In genomic region chrX:53714580-53715335, GRCh38 we compare ENCODE assay signal across 8 cellular contexts. TPM values are rescaled to one million over a fixed set of nuclear protein-coding genes. Genes with fewer than 3 reads are reported as not detected.
DNase-seq lines count a peak whose midpoint lies in the region; ATAC-seq and TF ChIP-seq lines count a peak whose summit lies in the region.

No MANE protein-coding gene starts in this region.

- peaks cover 13% of the 10 kb centered on the region for H3K4me1 Mint-ChIP-seq in MCF 10A (ENCODE audit: insufficient read depth, unreplicated experiment)
- peaks cover 7% of the 10 kb centered on the region for H3K4me1 Mint-ChIP-seq in endothelial cell (ENCODE audit: unreplicated experiment)

- no peak for TF ChIP-seq CTCF in MCF 10A (IDR thresholded peaks at IDR 0.05; ENCODE audit: unreplicated experiment)
- TF ChIP-seq CTCF in endothelial cell (IDR thresholded peaks at IDR 0.05; ENCODE audit: unreplicated experiment): no peak

- intact Hi-C loops in MCF 10A (cut with micrococcal nuclease): no loop called here

- peak; percentile 56 for DNase-seq in CD1c-positive myeloid dendritic cell (ENCODE audit: extremely low spot score)
- peak in 4 of 5 experiments; percentile 35 to 96 (median 59) for DNase-seq in T-helper 2 cell
- DNase-seq in MCF 10A (ENCODE audit: unreplicated experiment): peak; percentile 21
- DNase-seq in stimulated activated CD4-positive, alpha-beta T cell treated with anti-CD3 and anti-CD28 coated beads, Interleukin-12 subunit alpha, Interleukin-12 subunit beta, amount 100 ng/mL, for 24 hours (ENCODE audit: low read depth in 2 of 2): peak; percentile 32 to 46
- no peak for DNase-seq in endothelial cell (ENCODE audit: low spot score)
- no peak for DNase-seq in foreskin melanocyte

- H3K9me3 Mint-ChIP-seq in MCF 10A (ENCODE audit: unreplicated experiment) (no peaks in the 10 kb centered on the region), endothelial cell (ENCODE audit: unreplicated experiment) (no peaks in the 10 kb centered on the region)

- H3K36me3 Mint-ChIP-seq in MCF 10A (ENCODE audit: insufficient read depth, unreplicated experiment): no peaks in the 10 kb centered on the region
- H3K36me3 Mint-ChIP-seq in endothelial cell (ENCODE audit: low read depth, unreplicated experiment): no peaks in the 10 kb centered on the region

- H3K27me3 Mint-ChIP-seq in MCF 10A (ENCODE audit: insufficient read depth, unreplicated experiment) (peaks cover 29% of the 10 kb centered on the region), endothelial cell (ENCODE audit: unreplicated experiment) (no peaks in the 10 kb centered on the region)

- no TSS peak for BruUV-seq in MCF 10A (replicated peaks; lab: Mats Ljungman, UMichigan)

- peak; percentile 56 for ATAC-seq in GM19324 (IDR thresholded peaks at IDR 0.05; ENCODE audit: low FRiP score, unreplicated experiment)
- ATAC-seq in HG03354 (IDR thresholded peaks at IDR 0.05; ENCODE audit: poor library complexity, severe bottlenecking, unreplicated experiment): peak; percentile 71

- POLR2A ChIA-PET in MCF 10A (lab: Yijun Ruan, JAX): interaction anchor here (0.7 to 1.7 kb wide), 3 partner anchors 28 to 192 kb away, joined by 3 to 9 read pairs (median 9); partner anchors contain the start of gene HUWE1

- CTCF ChIA-PET in MCF 10A (lab: Yijun Ruan, JAX): interaction anchor here (0.7 to 1.0 kb wide), 2 partner anchors 9 to 79 kb away, joined by 3 to 4 read pairs; no protein-coding TSS in a partner anchor

- no peak overlapping the region for H3K27ac Mint-ChIP-seq in MCF 10A (ENCODE audit: low read depth, unreplicated experiment)
- no peak overlapping the region for H3K27ac Mint-ChIP-seq in endothelial cell (ENCODE audit: unreplicated experiment)

- H3K4me3 Mint-ChIP-seq in MCF 10A (ENCODE audit: unreplicated experiment) (no peak overlapping the region), endothelial cell (ENCODE audit: unreplicated experiment) (no peak overlapping the region)

RNA-seq across cellular contexts. Expression of gene HUWE1, which starts 28.2 kb away (rescaled TPM):
- 274 TPM in 2 replicates for total RNA-seq in MCF 10A (2022)
- total RNA-seq in endothelial cell (ENCODE audit: unreplicated experiment): 270 TPM

Comparison
In these comparisons a context has a peak if more than half of its experiments do, and no peak if none do; other contexts are left out.
1. DNase-seq: peak in CD1c-positive myeloid dendritic cell (single experiment), T-helper 2 cell (4 of 5), MCF 10A (single experiment) and stimulated activated CD4-positive, alpha-beta T cell treated with anti-CD3 and anti-CD28 coated beads, Interleukin-12 subunit alpha, Interleukin-12 subunit beta, amount 100 ng/mL, for 24 hours (2 of 2); none in endothelial cell (single experiment) and foreskin melanocyte (single experiment).